In the genomic region with DNA sequence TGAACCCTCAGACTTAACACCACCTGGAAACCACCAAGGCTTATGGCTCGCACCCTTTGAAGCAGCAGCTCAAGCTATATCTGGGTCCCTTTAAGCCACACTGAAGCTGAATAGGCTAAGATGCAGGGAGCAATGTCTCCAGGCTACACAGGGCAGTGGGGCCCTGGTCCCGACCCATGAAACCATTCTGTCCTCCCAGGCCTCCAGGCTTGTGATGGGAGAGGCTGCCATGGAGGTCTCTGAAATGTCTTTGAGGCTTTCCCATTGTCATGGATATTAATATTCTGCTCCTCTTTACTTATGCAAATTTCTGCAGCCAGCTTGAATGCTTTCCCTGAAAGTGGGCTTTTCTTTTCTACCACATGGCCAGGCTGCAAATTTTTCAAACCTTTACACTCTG, we compare ENCODE assay signal across 35 cellular contexts.
"Had no signal": no experiment of that assay in that cellular context is flagged by ENCODE, and none has a peak within 500 bp of the region (broad histone marks: within the 10 kb centered on the region; RNA-seq: fewer than 3 reads in every experiment).

No MANE protein-coding gene starts in this region.

- H3K36me3 ChIP-seq: MG63 had no signal

- H3K4me2 ChIP-seq: KMS-11 had no signal

- H3K4me3 ChIP-seq: MG63 had no signal

- DNase-seq: Karpas-422, Kasumi-1, KG1, MG63, MM.1S, MV-4-11, NCI-H1048, NCI-H1092, NCI-H1092 treated with DMSO at 0.1 percent for 48 hours, NCI-H1105, NCI-H1105 treated with DMSO at 0.1 percent for 48 hours, NCI-H1417, NCI-H1417 treated with DMSO at 0.1 percent for 48 hours, NCI-H1436, NCI-H1436 treated with DMSO at 0.1 percent for 48 hours, NCI-H146, NCI-H1694, NCI-H1694 treated with DMSO at 0.1 percent for 48 hours, NCI-H187, NCI-H187 treated with DMSO at 0.1 percent for 48 hours, NCI-H1930, NCI-H2029, NCI-H2029 treated with DMSO at 0.1 percent for 48 hours, NCI-H2081, NCI-H2081 treated with DMSO at 0.1 percent for 48 hours, NCI-H2107, NCI-H2171, NCI-H2171 treated with DMSO at 0.1 percent for 48 hours, NCI-H2227 treated with DMSO at 0.1 percent for 48 hours, NCI-H226, NCI-H345, NCI-H446, NCI-H446 treated with DMSO at 0.1 percent for 48 hours, NCI-H510A had no signal

- H3K9me3 ChIP-seq: MG63 had no signal

- H3K27me3 ChIP-seq: MG63 had no signal

- H3K9ac ChIP-seq: KMS-11 had no signal

- H3K27ac ChIP-seq: KMS-11 had no signal
